Comparison of ENCODE assay signal across 12 cellular contexts in genomic region chr5:171927345-171927941, GRCh38.
DNase-seq lines count a peak whose midpoint lies in the region; ATAC-seq, FAIRE-seq and TF ChIP-seq lines count a peak whose summit lies in the region.
"Had no signal": no experiment of that assay in that cellular context is flagged by ENCODE, and none has a peak within 500 bp of the region (broad histone marks: within the 10 kb centered on the region; RNA-seq: fewer than 3 reads in every experiment).

No MANE protein-coding gene starts in this region.

- in situ Hi-C loops in HAP-1 (cut with MboI; ENCODE audit: low sequenced_read_pairs), result no loop called here

- TF ChIP-seq CTCF in Loucy (conservative IDR thresholded peaks at IDR 0.05; ENCODE audit: low read length) (peak; percentile 51), cardiac fibroblast (IDR thresholded peaks at IDR 0.05; ENCODE audit: low read depth, low read length) (peak; percentile 52), neural progenitor cell (IDR thresholded peaks at IDR 0.05) (peak; percentile 61), kidney (IDR thresholded peaks at IDR 0.05; ENCODE audit: borderline replicate concordance, extremely low read depth, insufficient read depth) (no peak)

- H3K4me2 ChIP-seq in Loucy (ENCODE audit: low read depth, low read length, poor library complexity, severe bottlenecking) (no peak overlapping the region), neural progenitor cell (peak overlapping the region; percentile 71)

- H3K9me2 ChIP-seq in Loucy (replicated peaks; ENCODE audit: low read depth, low read length), result no peaks in the 10 kb centered on the region

- no peak overlapping the region for H3K27ac Mint-ChIP-seq in neural progenitor cell
- no peak overlapping the region for H3K27ac Mint-ChIP-seq in stimulated activated effector memory CD8-positive, alpha-beta T cell treated with anti-CD3 and anti-CD28 coated beads, Interleukin-12 subunit alpha, Interleukin-12 subunit beta, amount 100 ng/mL, for 72 hours

- intact Hi-C loops in kidney (cut with DNase I), result no loop called here

- no peak for ATAC-seq in stimulated activated effector memory CD8-positive, alpha-beta T cell treated with anti-CD3 and anti-CD28 coated beads, Interleukin-12 subunit alpha, Interleukin-12 subunit beta, amount 100 ng/mL, for 72 hours
- ATAC-seq: heart right ventricle had no signal

- H3K4me3 ChIP-seq in Loucy (ENCODE audit: low read length, poor library complexity, severe bottlenecking), result no peak overlapping the region
- H3K4me3 ChIP-seq in cardiac fibroblast (replicated peaks in 1 of 2; ENCODE audit: low read depth in 2 of 2, low read length in 2 of 2), result no peak overlapping the region
- H3K4me3 ChIP-seq in neural progenitor cell, result no peak overlapping the region
- no peak overlapping the region for H3K4me3 ChIP-seq in kidney (ENCODE audit: low read length in 2 of 2)
- no peak overlapping the region for H3K4me3 ChIP-seq in HAP-1
- H3K4me3 ChIP-seq: heart right ventricle had no signal

- peaks cover 33% of the 10 kb centered on the region for H3K79me2 ChIP-seq in Loucy (ENCODE audit: insufficient read depth, low read length)
- peaks cover 100% of the 10 kb centered on the region for H3K79me2 ChIP-seq in neural progenitor cell (ENCODE audit: low read depth)

- H4K20me1 ChIP-seq in Loucy (ENCODE audit: insufficient read depth, low read length, poor library complexity, severe bottlenecking), result no peaks in the 10 kb centered on the region
- H4K20me1 ChIP-seq in neural progenitor cell (ENCODE audit: low read depth), result peaks cover 72% of the 10 kb centered on the region

- peaks cover 30% of the 10 kb centered on the region for H3K36me3 Mint-ChIP-seq in neural progenitor cell
- H3K36me3 Mint-ChIP-seq in stimulated activated effector memory CD8-positive, alpha-beta T cell treated with anti-CD3 and anti-CD28 coated beads, Interleukin-12 subunit alpha, Interleukin-12 subunit beta, amount 100 ng/mL, for 72 hours, result no peaks in the 10 kb centered on the region

- no peak overlapping the region for H3K4me3 Mint-ChIP-seq in neural progenitor cell
- H3K4me3 Mint-ChIP-seq in stimulated activated effector memory CD8-positive, alpha-beta T cell treated with anti-CD3 and anti-CD28 coated beads, Interleukin-12 subunit alpha, Interleukin-12 subunit beta, amount 100 ng/mL, for 72 hours, result no peak overlapping the region

- DNase-seq in GM03348 (ENCODE audit: low spot score), result peak; percentile 14
- DNase-seq in cardiac fibroblast (ENCODE audit: low read depth in 2 of 2), result peak in 1 of 2 donors; percentile 30
- DNase-seq in neural progenitor cell (ENCODE audit: low spot score), result no peak
- DNase-seq in kidney, result no peak
- DNase-seq in stimulated activated CD4-positive, alpha-beta T cell treated with anti-CD3 and anti-CD28 coated beads, Interleukin-4, amount 100 ng/mL, for 4 hours, result no peak
- DNase-seq in stimulated activated effector memory CD8-positive, alpha-beta T cell treated with anti-CD3 and anti-CD28 coated beads, Interleukin-12 subunit alpha, Interleukin-12 subunit beta, amount 100 ng/mL, for 72 hours (ENCODE audit: low spot score in 2 of 2), result no peak
- DNase-seq in HAP-1 (ENCODE audit: low spot score in 2 of 2), result no peak
- DNase-seq: caudate nucleus, GF-D8, heart right ventricle, NCI-H446 had no signal

- peaks cover 35% of the 10 kb centered on the region for H3K9me3 Mint-ChIP-seq in neural progenitor cell
- H3K9me3 Mint-ChIP-seq in stimulated activated effector memory CD8-positive, alpha-beta T cell treated with anti-CD3 and anti-CD28 coated beads, Interleukin-12 subunit alpha, Interleukin-12 subunit beta, amount 100 ng/mL, for 72 hours, result no peaks in the 10 kb centered on the region

- H3K27me3 Mint-ChIP-seq in neural progenitor cell (ENCODE audit: insufficient read depth, low read depth), result peaks cover 8% of the 10 kb centered on the region

- no peak for FAIRE-seq in kidney (lab: Jason Lieb, UNC)

- H3K9ac ChIP-seq in Loucy (ENCODE audit: low read depth, low read length, poor library complexity, severe bottlenecking) (no peak overlapping the region), neural progenitor cell (no peak overlapping the region), kidney (ENCODE audit: low read length in 2 of 2) (no peak overlapping the region)

- H3F3A ChIP-seq in Loucy (ENCODE audit: low read depth) (no peaks in the 10 kb centered on the region), neural progenitor cell (ENCODE audit: low read depth) (peaks cover 26% of the 10 kb centered on the region)

- H3K27ac ChIP-seq in neural progenitor cell (no peak overlapping the region), kidney (ENCODE audit: low read depth in 2 of 2, low read length in 2 of 2) (no peak overlapping the region)
- H3K27ac ChIP-seq: heart right ventricle had no signal

- H3K9me3 ChIP-seq in Loucy (ENCODE audit: insufficient read depth, low read depth, low read length) (no peaks in the 10 kb centered on the region), neural progenitor cell (ENCODE audit: low read depth) (no peaks in the 10 kb centered on the region), kidney (ENCODE audit: control insufficient read depth in 1 of 2, low read length in 2 of 2) (no peaks in the 10 kb centered on the region), HAP-1 (no peaks in the 10 kb centered on the region)

- H2AFZ ChIP-seq in Loucy (ENCODE audit: low read length), result no peak overlapping the region
- no peak overlapping the region for H2AFZ ChIP-seq in neural progenitor cell (replicated peaks)

- H3K4me1 ChIP-seq in Loucy (ENCODE audit: insufficient read depth, low read length, poor library complexity, severe bottlenecking) (no peaks in the 10 kb centered on the region), neural progenitor cell (peaks cover 46% of the 10 kb centered on the region), kidney (ENCODE audit: control insufficient read depth in 1 of 2, insufficient read depth in 1 of 2, low read depth in 1 of 2, low read length in 2 of 2) (peaks cover 0 to 2% of the 10 kb centered on the region in 2 donors), HAP-1 (no peaks in the 10 kb centered on the region)

- peaks cover 5% of the 10 kb centered on the region for H3K4me1 Mint-ChIP-seq in neural progenitor cell
- peaks cover 52% of the 10 kb centered on the region for H3K4me1 Mint-ChIP-seq in stimulated activated effector memory CD8-positive, alpha-beta T cell treated with anti-CD3 and anti-CD28 coated beads, Interleukin-12 subunit alpha, Interleukin-12 subunit beta, amount 100 ng/mL, for 72 hours

- no peaks in the 10 kb centered on the region for H3K36me3 ChIP-seq in Loucy (ENCODE audit: insufficient read depth, low read length)
- no peaks in the 10 kb centered on the region for H3K36me3 ChIP-seq in neural progenitor cell
- no peaks in the 10 kb centered on the region for H3K36me3 ChIP-seq in kidney (ENCODE audit: control insufficient read depth in 1 of 2, insufficient read depth in 2 of 2, low read length in 2 of 2)
- no peaks in the 10 kb centered on the region for H3K36me3 ChIP-seq in HAP-1 (replicated peaks)
- H3K36me3 ChIP-seq: heart right ventricle had no signal

- H3K27me3 ChIP-seq in Loucy (ENCODE audit: insufficient read depth, low read length, poor library complexity, severe bottlenecking), result no peaks in the 10 kb centered on the region
- no peaks in the 10 kb centered on the region for H3K27me3 ChIP-seq in neural progenitor cell
- H3K27me3 ChIP-seq in HAP-1 (ENCODE audit: low read depth), result no peaks in the 10 kb centered on the region
- H3K27me3 ChIP-seq: heart right ventricle had no signal
